In the genomic region with DNA sequence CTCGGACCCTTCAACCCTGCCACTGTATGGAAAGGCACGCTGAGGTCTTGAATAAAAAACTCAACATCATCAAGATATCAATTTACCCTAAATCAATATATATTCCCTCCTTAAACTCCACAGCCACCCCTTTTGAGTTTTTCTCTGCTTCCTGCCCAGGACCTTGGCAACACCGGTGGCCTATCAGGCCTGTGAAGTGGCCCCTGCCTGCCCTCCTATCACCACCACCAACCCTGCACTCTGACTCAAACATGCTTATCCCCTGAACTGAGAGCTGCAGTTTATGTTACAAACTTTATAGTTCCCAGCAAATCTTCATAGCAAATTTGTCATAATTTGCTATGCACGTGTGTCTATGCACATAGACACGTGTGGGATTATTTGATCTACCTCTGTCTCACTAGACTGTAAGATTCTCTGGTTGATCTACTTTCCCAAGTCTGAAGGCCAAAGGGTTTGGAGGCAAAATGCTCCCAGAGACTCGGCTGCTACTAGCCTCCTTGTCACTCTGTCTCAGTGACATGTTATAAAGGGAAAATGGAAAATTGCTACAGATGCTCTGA, we compare ENCODE assay signal across 16 cellular contexts.
DNase-seq lines count a peak whose midpoint lies in the region; ATAC-seq and TF ChIP-seq lines count a peak whose summit lies in the region.
"Had no signal": no experiment of that assay in that cellular context is flagged by ENCODE, and none has a peak within 500 bp of the region (broad histone marks: within the 10 kb centered on the region; RNA-seq: fewer than 3 reads in every experiment).

No MANE protein-coding gene starts in this region.

- no peak overlapping the region for H3K27ac Mint-ChIP-seq in stimulated activated effector memory CD8-positive, alpha-beta T cell treated with anti-CD3 and anti-CD28 coated beads, Interleukin-12 subunit alpha, Interleukin-12 subunit beta, amount 100 ng/mL, for 72 hours
- H3K27ac Mint-ChIP-seq in activated T-cell treated with anti-CD3 and anti-CD28 coated beads, Interleukin-2, amount 50 U/mL, for 72 hours, result no peak overlapping the region
- H3K27ac Mint-ChIP-seq: B cell; CD8-positive, alpha-beta T cell had no signal

- peaks cover 0 to 4% (median 0%) of the 10 kb centered on the region in 9 donors for H3K36me3 ChIP-seq in heart right ventricle
- H3K36me3 ChIP-seq: BLaER1 treated with 17β-estradiol and CSF1 and Interleukin-3, amounts not matched to agents 10 nM and 100 nM; HAP-1 had no signal

- H3K9me3 ChIP-seq in right cardiac atrium (ENCODE audit: control insufficient read depth, low read length), result no peaks in the 10 kb centered on the region
- no peaks in the 10 kb centered on the region for H3K9me3 ChIP-seq in heart right ventricle
- H3K9me3 ChIP-seq: BLaER1 treated with 17β-estradiol and CSF1 and Interleukin-3, amounts not matched to agents 10 nM and 100 nM; HAP-1 had no signal

- H3K4me1 ChIP-seq in right cardiac atrium (ENCODE audit: control insufficient read depth, insufficient read depth, low read length) (no peaks in the 10 kb centered on the region), heart right ventricle (peaks cover 0 to 35% (median 18%) of the 10 kb centered on the region in 9 donors)
- H3K4me1 ChIP-seq: HAP-1 had no signal

- H3K27me3 ChIP-seq in right cardiac atrium (ENCODE audit: control insufficient read depth, insufficient read depth), result no peaks in the 10 kb centered on the region
- H3K27me3 ChIP-seq in heart right ventricle, result no peaks in the 10 kb centered on the region
- H3K27me3 ChIP-seq: BLaER1 treated with 17β-estradiol and CSF1 and Interleukin-3, amounts not matched to agents 10 nM and 100 nM had no signal

- peak; percentile 83 for ATAC-seq in Right ventricle myocardium superior (ENCODE audit: poor library complexity)
- no peak for ATAC-seq in right cardiac atrium
- peak in 6 of 8 donors; percentile 42 to 85 (median 69) for ATAC-seq in heart right ventricle
- ATAC-seq in stimulated activated effector memory CD8-positive, alpha-beta T cell treated with anti-CD3 and anti-CD28 coated beads, Interleukin-12 subunit alpha, Interleukin-12 subunit beta, amount 100 ng/mL, for 72 hours, result peak; percentile 5
- ATAC-seq in activated T-cell treated with anti-CD3 and anti-CD28 coated beads, Interleukin-2, amount 50 U/mL, for 72 hours (replicated peaks in 1 of 2), result no peak
- ATAC-seq: CD8-positive, alpha-beta T cell had no signal

- H3K4me3 ChIP-seq in right cardiac atrium (ENCODE audit: low read length) (no peak overlapping the region), heart right ventricle (no peak overlapping the region)
- H3K4me3 ChIP-seq: BLaER1 treated with 17β-estradiol and CSF1 and Interleukin-3, amounts not matched to agents 10 nM and 100 nM; GM23248; HAP-1 had no signal

- DNase-seq in Right ventricle myocardium superior (no peak), right cardiac atrium (no peak), heart right ventricle (no peak), islet precursor cell (peak; percentile 25), NCI-H510A treated with DMSO at 0.1 percent for 48 hours (lab: John Stamatoyannopoulos, UW) (no peak), hippocampal formation (lab: John Stamatoyannopoulos, UW) (no peak)
- DNase-seq in stimulated activated effector memory CD8-positive, alpha-beta T cell treated with anti-CD3 and anti-CD28 coated beads, Interleukin-12 subunit alpha, Interleukin-12 subunit beta, amount 100 ng/mL, for 72 hours (ENCODE audit: low spot score in 2 of 2), result no peak
- no peak for DNase-seq in activated T-cell treated with anti-CD3 and anti-CD28 coated beads, Interleukin-2, amount 50 U/mL, for 72 hours
- DNase-seq: Calu3; CD8-positive, alpha-beta T cell; GM23248; IMR-90 had no signal

- H3K27ac ChIP-seq in right cardiac atrium (ENCODE audit: low read length) (no peak overlapping the region), heart right ventricle (peak overlapping the region in 4 of 10 donors; percentile 0 to 51 (median 40))
- H3K27ac ChIP-seq: BLaER1 treated with 17β-estradiol and CSF1 and Interleukin-3, amounts not matched to agents 10 nM and 100 nM; GM23248; HL-60 had no signal

- H3K9me3 Mint-ChIP-seq in stimulated activated effector memory CD8-positive, alpha-beta T cell treated with anti-CD3 and anti-CD28 coated beads, Interleukin-12 subunit alpha, Interleukin-12 subunit beta, amount 100 ng/mL, for 72 hours, result no peaks in the 10 kb centered on the region
- no peaks in the 10 kb centered on the region for H3K9me3 Mint-ChIP-seq in activated T-cell treated with anti-CD3 and anti-CD28 coated beads, Interleukin-2, amount 50 U/mL, for 72 hours
- H3K9me3 Mint-ChIP-seq: CD8-positive, alpha-beta T cell had no signal

- 70% methylated on average over 6 of the region's 6 CpGs for WGBS in right cardiac atrium
- WGBS in heart right ventricle, 2 donors, result 69 to 71% methylated on average over 6 of the region's 6 CpGs

- H3K36me3 Mint-ChIP-seq in stimulated activated effector memory CD8-positive, alpha-beta T cell treated with anti-CD3 and anti-CD28 coated beads, Interleukin-12 subunit alpha, Interleukin-12 subunit beta, amount 100 ng/mL, for 72 hours, result no peaks in the 10 kb centered on the region
- H3K36me3 Mint-ChIP-seq in activated T-cell treated with anti-CD3 and anti-CD28 coated beads, Interleukin-2, amount 50 U/mL, for 72 hours (ENCODE audit: insufficient read depth in 2 of 2), result no peaks in the 10 kb centered on the region
- H3K36me3 Mint-ChIP-seq: CD8-positive, alpha-beta T cell had no signal

- H3K27me3 Mint-ChIP-seq in activated T-cell treated with anti-CD3 and anti-CD28 coated beads, Interleukin-2, amount 50 U/mL, for 72 hours (ENCODE audit: low read depth), result peaks cover 17% of the 10 kb centered on the region

- TF ChIP-seq CTCF in heart right ventricle (IDR thresholded peaks at IDR 0.05), result no peak

- no peak overlapping the region for H3K4me3 Mint-ChIP-seq in stimulated activated effector memory CD8-positive, alpha-beta T cell treated with anti-CD3 and anti-CD28 coated beads, Interleukin-12 subunit alpha, Interleukin-12 subunit beta, amount 100 ng/mL, for 72 hours
- H3K4me3 Mint-ChIP-seq in activated T-cell treated with anti-CD3 and anti-CD28 coated beads, Interleukin-2, amount 50 U/mL, for 72 hours, result no peak overlapping the region
- H3K4me3 Mint-ChIP-seq: B cell; CD8-positive, alpha-beta T cell had no signal

- intact Hi-C loops in Right ventricle myocardium superior (cut with DNase I) (no loop called here), right cardiac atrium (cut with DNase I) (no loop called here), heart right ventricle (cut with DNase I) (loop anchor here in 1 of 10 donors (5.0 kb wide), 1 partner anchor 76 kb away; no protein-coding TSS in a partner anchor)

- H3K4me1 Mint-ChIP-seq in stimulated activated effector memory CD8-positive, alpha-beta T cell treated with anti-CD3 and anti-CD28 coated beads, Interleukin-12 subunit alpha, Interleukin-12 subunit beta, amount 100 ng/mL, for 72 hours, result no peaks in the 10 kb centered on the region
- peaks cover 6% of the 10 kb centered on the region for H3K4me1 Mint-ChIP-seq in activated T-cell treated with anti-CD3 and anti-CD28 coated beads, Interleukin-2, amount 50 U/mL, for 72 hours (ENCODE audit: low read depth)

Comparison
In these comparisons a context has a peak if more than half of its experiments do, and no peak if none do; other contexts are left out.
1. ATAC-seq: peak in Right ventricle myocardium superior (single experiment), heart right ventricle (6 of 8) and stimulated activated effector memory CD8-positive, alpha-beta T cell treated with anti-CD3 and anti-CD28 coated beads, Interleukin-12 subunit alpha, Interleukin-12 subunit beta, amount 100 ng/mL, for 72 hours (single experiment); none in right cardiac atrium (0 of 2) and activated T-cell treated with anti-CD3 and anti-CD28 coated beads, Interleukin-2, amount 50 U/mL, for 72 hours (0 of 2).